ENCODE assay signal across 25 cellular contexts in genomic region chr15:65147902-65148301, GRCh38.
"Had no signal": no experiment of that assay in that cellular context is flagged by ENCODE, and none has a peak within 500 bp of the region (broad histone marks: within the 10 kb centered on the region; RNA-seq: fewer than 3 reads in every experiment).

No MANE protein-coding gene starts in this region.

- H3K4me3 ChIP-seq: left lung, lower lobe of right lung, mucosa of descending colon, pancreas, prostate gland, right lobe of liver, smooth muscle cell, tibial nerve, uterus had no signal

- H3K27ac ChIP-seq: left lung, lower lobe of right lung, pancreas, prostate gland, right lobe of liver, tibial nerve, uterus had no signal

- H3K36me3 ChIP-seq: prostate gland, uterus had no signal

- H3K27me3 ChIP-seq: left lung, pancreas, right lobe of liver, tibial nerve, uterus had no signal

- H3K9me3 Mint-ChIP-seq: naive thymus-derived CD4-positive, alpha-beta T cell; stimulated activated naive B cell treated with anti-CD40 and anti-IgM and Interleukin-4, amounts not matched to agents 10 μg/mL and 1 μg/mL and 100 μg/mL, for 72 hours; stimulated activated naive CD8-positive, alpha-beta T cell treated with anti-CD3 and anti-CD28 coated beads, Interleukin-15, amount 100 ng/mL, for 72 hours; type B pancreatic cell had no signal

- H3K9me3 ChIP-seq: left lung, lower lobe of right lung, mucosa of descending colon, pancreas, prostate gland, right lobe of liver, tibial nerve, uterus had no signal

- H3K4me1 ChIP-seq: left lung, lower lobe of right lung, pancreas, prostate gland, tibial nerve, uterus had no signal

- H3K4me1 Mint-ChIP-seq: stimulated activated naive B cell treated with anti-CD40 and anti-IgM and Interleukin-4, amounts not matched to agents 10 μg/mL and 1 μg/mL and 100 μg/mL, for 72 hours; stimulated activated naive CD8-positive, alpha-beta T cell treated with anti-CD3 and anti-CD28 coated beads, Interleukin-15, amount 100 ng/mL, for 72 hours had no signal

- DNase-seq: head of caudate nucleus; hippocampal formation; kidney glomerular epithelial cell; left cardiac atrium; left lung; lower lobe of right lung; mammary epithelial cell; mesendoderm; midbrain; mucosa of descending colon; naive thymus-derived CD4-positive, alpha-beta T cell; pancreas; posterior cingulate gyrus; right lobe of liver; stimulated activated CD4-positive, alpha-beta T cell treated with anti-CD3 and anti-CD28 coated beads, Interleukin-15, amount 100 ng/mL, for 24 hours; stimulated activated CD4-positive, alpha-beta T cell treated with anti-CD3 and anti-CD28 coated beads, Interleukin-2, amount 100 ng/mL, for 24 hours; stimulated activated CD4-positive, alpha-beta T cell treated with anti-CD3 and anti-CD28 coated beads, Interleukin-4, amount 100 ng/mL, for 1 hour; stimulated activated naive B cell treated with anti-CD40 and anti-IgM and Interleukin-4, amounts not matched to agents 10 μg/mL and 1 μg/mL and 100 μg/mL, for 72 hours; stimulated activated naive CD8-positive, alpha-beta T cell treated with anti-CD3 and anti-CD28 coated beads, Interleukin-15, amount 100 ng/mL, for 72 hours; substantia nigra; uterus had no signal

- H3K27me3 Mint-ChIP-seq: naive thymus-derived CD4-positive, alpha-beta T cell; stimulated activated naive B cell treated with anti-CD40 and anti-IgM and Interleukin-4, amounts not matched to agents 10 μg/mL and 1 μg/mL and 100 μg/mL, for 72 hours; stimulated activated naive CD8-positive, alpha-beta T cell treated with anti-CD3 and anti-CD28 coated beads, Interleukin-15, amount 100 ng/mL, for 72 hours; type B pancreatic cell had no signal

- H3K4me2 ChIP-seq: smooth muscle cell had no signal

- H3K27ac Mint-ChIP-seq: stimulated activated naive B cell treated with anti-CD40 and anti-IgM and Interleukin-4, amounts not matched to agents 10 μg/mL and 1 μg/mL and 100 μg/mL, for 72 hours; stimulated activated naive CD8-positive, alpha-beta T cell treated with anti-CD3 and anti-CD28 coated beads, Interleukin-15, amount 100 ng/mL, for 72 hours; type B pancreatic cell had no signal

- ATAC-seq: left cardiac atrium; left lung; lower lobe of right lung; mucosa of descending colon; naive thymus-derived CD4-positive, alpha-beta T cell; pancreas; stimulated activated naive B cell treated with anti-CD40 and anti-IgM and Interleukin-4, amounts not matched to agents 10 μg/mL and 1 μg/mL and 100 μg/mL, for 72 hours; stimulated activated naive CD8-positive, alpha-beta T cell treated with anti-CD3 and anti-CD28 coated beads, Interleukin-15, amount 100 ng/mL, for 72 hours had no signal

- H3K4me3 Mint-ChIP-seq: naive thymus-derived CD4-positive, alpha-beta T cell; stimulated activated naive B cell treated with anti-CD40 and anti-IgM and Interleukin-4, amounts not matched to agents 10 μg/mL and 1 μg/mL and 100 μg/mL, for 72 hours; stimulated activated naive CD8-positive, alpha-beta T cell treated with anti-CD3 and anti-CD28 coated beads, Interleukin-15, amount 100 ng/mL, for 72 hours; type B pancreatic cell had no signal
